Comparison of ENCODE assay signal across 2 cellular contexts in the genomic region with DNA sequence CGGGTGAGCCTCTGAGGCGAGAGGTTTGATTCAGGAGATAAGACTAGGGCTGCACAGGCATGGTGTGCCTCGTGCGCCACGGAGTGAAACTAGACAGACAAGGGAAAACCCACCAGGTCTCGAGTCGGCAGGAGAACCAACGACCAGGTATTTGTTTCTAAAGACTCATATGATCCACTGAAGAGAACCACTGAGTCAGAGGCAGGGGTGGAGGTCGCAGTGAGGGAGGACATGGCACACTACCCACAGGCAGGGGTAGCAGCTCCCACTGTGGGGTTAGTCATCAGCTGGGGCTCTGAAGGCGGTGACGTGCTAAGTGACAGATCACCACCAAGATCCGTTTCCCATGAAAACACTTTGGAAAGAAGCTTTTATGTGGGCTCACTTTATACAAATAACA.
TF ChIP-seq lines count a peak whose summit lies in the region.

No MANE protein-coding gene starts in this region.

TF ChIP-seq in IMR-90, 13 proteins besides CTCF, POLR2A, EP300 and RAD21 (continued from another document):
- TF ChIP-seq, protein P1, sequence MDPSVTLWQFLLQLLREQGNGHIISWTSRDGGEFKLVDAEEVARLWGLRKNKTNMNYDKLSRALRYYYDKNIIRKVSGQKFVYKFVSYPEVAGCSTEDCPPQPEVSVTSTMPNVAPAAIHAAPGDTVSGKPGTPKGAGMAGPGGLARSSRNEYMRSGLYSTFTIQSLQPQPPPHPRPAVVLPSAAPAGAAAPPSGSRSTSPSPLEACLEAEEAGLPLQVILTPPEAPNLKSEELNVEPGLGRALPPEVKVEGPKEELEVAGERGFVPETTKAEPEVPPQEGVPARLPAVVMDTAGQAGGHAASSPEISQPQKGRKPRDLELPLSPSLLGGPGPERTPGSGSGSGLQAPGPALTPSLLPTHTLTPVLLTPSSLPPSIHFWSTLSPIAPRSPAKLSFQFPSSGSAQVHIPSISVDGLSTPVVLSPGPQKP (IDR thresholded peaks at IDR 0.05; ENCODE audit: borderline replicate concordance, low read depth, low read length) = no peak
- TF ChIP-seq RFX5 (IDR thresholded peaks at IDR 0.05; ENCODE audit: low read depth, low read length) (no peak), FOS (IDR thresholded peaks at IDR 0.05; ENCODE audit: low read depth, low read length) (peak; percentile 95), CHD1 (IDR thresholded peaks at IDR 0.05; ENCODE audit: low read depth, low read length) (no peak), MXI1 (IDR thresholded peaks at IDR 0.05; ENCODE audit: borderline replicate concordance, low read depth, low read length) (peak; percentile 62; the same call in 1 of the 2 replicates), BHLHE40 (IDR thresholded peaks at IDR 0.05; ENCODE audit: low read depth, low read length) (peak; percentile 66), MAZ (IDR thresholded peaks at IDR 0.05; ENCODE audit: borderline replicate concordance, low read depth, low read length) (peak; percentile 51)
TF ChIP-seq in IMR-90: peak in this region for 5.

TF ChIP-seq in GM23338, 12 proteins besides CTCF, POLR2A, EP300 and RAD21 (continued from another document):
- TF ChIP-seq, protein P2, sequence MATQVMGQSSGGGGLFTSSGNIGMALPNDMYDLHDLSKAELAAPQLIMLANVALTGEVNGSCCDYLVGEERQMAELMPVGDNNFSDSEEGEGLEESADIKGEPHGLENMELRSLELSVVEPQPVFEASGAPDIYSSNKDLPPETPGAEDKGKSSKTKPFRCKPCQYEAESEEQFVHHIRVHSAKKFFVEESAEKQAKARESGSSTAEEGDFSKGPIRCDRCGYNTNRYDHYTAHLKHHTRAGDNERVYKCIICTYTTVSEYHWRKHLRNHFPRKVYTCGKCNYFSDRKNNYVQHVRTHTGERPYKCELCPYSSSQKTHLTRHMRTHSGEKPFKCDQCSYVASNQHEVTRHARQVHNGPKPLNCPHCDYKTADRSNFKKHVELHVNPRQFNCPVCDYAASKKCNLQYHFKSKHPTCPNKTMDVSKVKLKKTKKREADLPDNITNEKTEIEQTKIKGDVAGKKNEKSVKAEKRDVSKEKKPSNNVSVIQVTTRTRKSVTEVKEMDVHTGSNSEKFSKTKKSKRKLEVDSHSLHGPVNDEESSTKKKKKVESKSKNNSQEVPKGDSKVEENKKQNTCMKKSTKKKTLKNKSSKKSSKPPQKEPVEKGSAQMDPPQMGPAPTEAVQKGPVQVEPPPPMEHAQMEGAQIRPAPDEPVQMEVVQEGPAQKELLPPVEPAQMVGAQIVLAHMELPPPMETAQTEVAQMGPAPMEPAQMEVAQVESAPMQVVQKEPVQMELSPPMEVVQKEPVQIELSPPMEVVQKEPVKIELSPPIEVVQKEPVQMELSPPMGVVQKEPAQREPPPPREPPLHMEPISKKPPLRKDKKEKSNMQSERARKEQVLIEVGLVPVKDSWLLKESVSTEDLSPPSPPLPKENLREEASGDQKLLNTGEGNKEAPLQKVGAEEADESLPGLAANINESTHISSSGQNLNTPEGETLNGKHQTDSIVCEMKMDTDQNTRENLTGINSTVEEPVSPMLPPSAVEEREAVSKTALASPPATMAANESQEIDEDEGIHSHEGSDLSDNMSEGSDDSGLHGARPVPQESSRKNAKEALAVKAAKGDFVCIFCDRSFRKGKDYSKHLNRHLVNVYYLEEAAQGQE (IDR thresholded peaks at IDR 0.05; ENCODE audit: unreplicated experiment) = no peak
- no peak for TF ChIP-seq EZH2 (IDR thresholded peaks at IDR 0.05; ENCODE audit: low read depth, unreplicated experiment)
- no peak for TF ChIP-seq NANOG (IDR thresholded peaks at IDR 0.05; ENCODE audit: borderline replicate concordance)
